ENCODE assay signal across 34 cellular contexts in the genomic region with DNA sequence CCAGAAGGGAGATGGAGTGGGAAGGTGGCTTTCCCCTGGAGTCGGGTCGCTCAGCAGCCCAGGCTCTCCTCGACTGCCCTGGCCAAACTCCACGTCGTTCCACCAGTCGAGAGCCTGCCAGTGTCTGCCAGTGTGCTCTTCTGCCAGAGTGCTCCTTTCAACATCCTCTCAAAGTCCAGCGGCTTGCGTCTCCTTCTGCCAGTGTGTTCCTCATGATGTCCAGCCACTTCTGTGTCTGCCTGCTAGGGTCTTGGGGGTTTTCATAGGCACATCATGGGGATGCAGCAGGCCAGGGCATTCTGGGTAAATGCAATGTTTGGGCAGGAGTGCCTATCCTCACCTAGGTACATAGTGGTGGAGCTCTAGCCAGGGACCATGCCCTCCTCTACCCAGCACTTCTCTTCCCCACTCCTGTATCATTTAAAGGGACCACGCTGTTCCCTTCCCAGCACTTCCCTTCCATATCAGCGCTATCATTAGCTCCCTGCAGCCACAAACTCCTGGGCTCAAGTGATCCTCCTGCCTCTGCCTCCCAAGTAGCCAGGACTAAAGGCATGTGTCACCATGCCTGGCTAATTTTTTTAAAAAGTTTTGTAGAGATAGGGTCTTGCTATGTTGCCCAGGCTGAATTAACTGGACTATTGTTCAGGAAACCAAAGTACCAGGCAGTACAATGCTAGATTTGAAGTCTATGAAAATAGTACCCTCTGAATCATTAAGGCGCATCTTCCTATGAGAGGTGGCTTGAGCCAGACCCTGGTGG.
"Had no signal": no experiment of that assay in that cellular context is flagged by ENCODE, and none has a peak within 500 bp of the region (broad histone marks: within the 10 kb centered on the region; RNA-seq: fewer than 3 reads in every experiment).

No MANE protein-coding gene starts in this region.

- H3K9me3 ChIP-seq: adrenal gland, Peyer's patch, SJSA1, SK-N-SH had no signal

- H3K27ac ChIP-seq: adrenal gland, KMS-11, Peyer's patch, SJSA1 had no signal

- H3K36me3 Mint-ChIP-seq: activated naive CD4-positive, alpha-beta T cell treated with anti-CD3 and anti-CD28 coated beads, Interleukin-2, amount 50 U/mL, for 72 hours; brain had no signal

- H3K4me1 ChIP-seq: adrenal gland, Peyer's patch, SJSA1 had no signal

- DNase-seq: activated CD4-positive, alpha-beta T cell treated with anti-CD3 and anti-CD28 coated beads, Interleukin-2, amount 10 ng/mL, durations not matched to agents 24 days and 14 days; activated CD4-positive, alpha-beta T cell treated with anti-CD3 and anti-CD28 coated beads, Interleukin-2, amount 50 U/mL, for 4 hours; activated CD8-positive, alpha-beta T cell treated with anti-CD3 and anti-CD28 coated beads for 36 hours; activated effector memory CD4-positive, alpha-beta T cell treated with anti-CD3 and anti-CD28 coated beads, Interleukin-2, amount 50 U/mL, for 16 hours; activated naive CD4-positive, alpha-beta T cell; activated T-cell treated with anti-CD3 and anti-CD28 coated beads, Interleukin-2, amount 50 U/mL, for 1 hour; activated T-cell treated with anti-CD3 and anti-CD28 coated beads, Interleukin-2, amount 50 U/mL, for 72 hours; adrenal gland; central memory CD4-positive, alpha-beta T cell; MM.1S; MV-4-11; NCI-H1092; NCI-H1436 treated with DMSO at 0.1 percent for 48 hours; NCI-H187; NCI-H2029 treated with DMSO at 0.1 percent for 48 hours; NCI-H2107; NCI-H2171 treated with DMSO at 0.1 percent for 48 hours; NCI-H2227 treated with DMSO at 0.1 percent for 48 hours; NCI-H446 treated with DMSO at 0.1 percent for 48 hours; NCI-H524; NK-92 treated with Interleukin-12 subunit alpha and Interleukin-12 subunit beta, amount 100 ng/mL, for 24 hours; PC-3; Peyer's patch; RPMI8226; SHP77 treated with DMSO at 0.1 percent for 48 hours; SK-N-SH had no signal

- H3K36me3 ChIP-seq: adrenal gland, Peyer's patch, SJSA1 had no signal

- H3K4me3 Mint-ChIP-seq: activated CD4-positive, alpha-beta T cell treated with anti-CD3 and anti-CD28 coated beads, Interleukin-2, amount 10 ng/mL, durations not matched to agents 24 days and 14 days; activated CD8-positive, alpha-beta T cell treated with anti-CD3 and anti-CD28 coated beads for 36 hours; activated T-cell treated with anti-CD3 and anti-CD28 coated beads, Interleukin-2, amount 50 U/mL, for 72 hours; activated T-helper 17 cell treated with anti-CD3 and anti-CD28 coated beads, Interleukin-2, amount 50 U/mL, for 72 hours; brain; T-helper 1 cell treated with Interleukin-12 subunit alpha and Interleukin-12 subunit beta and Interleukin-4 antibody, amounts not matched to agents 30 μg/mL and 1 μg/mL, for 36 hours; T-helper 2 cell treated with Interferon-gamma antibody and Interleukin-4, amounts not matched to agents 5 μg/mL and 100 μg/mL, for 36 hours had no signal

- H3K9ac ChIP-seq: KMS-11, SK-N-SH had no signal

- H3K4me1 Mint-ChIP-seq: activated T-helper 17 cell treated with anti-CD3 and anti-CD28 coated beads, Interleukin-2, amount 50 U/mL, for 72 hours had no signal

- H3K9me3 Mint-ChIP-seq: activated CD4-positive, alpha-beta T cell treated with anti-CD3 and anti-CD28 coated beads, Interleukin-2, amount 10 ng/mL, durations not matched to agents 24 days and 14 days; activated CD8-positive, alpha-beta T cell treated with anti-CD3 and anti-CD28 coated beads for 36 hours; activated naive CD4-positive, alpha-beta T cell treated with anti-CD3 and anti-CD28 coated beads, Interleukin-2, amount 50 U/mL, for 72 hours; activated T-cell treated with anti-CD3 and anti-CD28 coated beads, Interleukin-2, amount 50 U/mL, for 72 hours; activated T-helper 17 cell treated with anti-CD3 and anti-CD28 coated beads, Interleukin-2, amount 50 U/mL, for 72 hours; brain; T-helper 1 cell treated with Interleukin-12 subunit alpha and Interleukin-12 subunit beta and Interleukin-4 antibody, amounts not matched to agents 30 μg/mL and 1 μg/mL, for 36 hours; T-helper 2 cell treated with Interferon-gamma antibody and Interleukin-4, amounts not matched to agents 5 μg/mL and 100 μg/mL, for 36 hours had no signal

- H3K4me2 ChIP-seq: KMS-11, SK-N-SH had no signal

- H3K27me3 Mint-ChIP-seq: activated CD8-positive, alpha-beta T cell treated with anti-CD3 and anti-CD28 coated beads for 36 hours had no signal

- FAIRE-seq: TTC549 had no signal

- ATAC-seq: activated CD8-positive, alpha-beta T cell treated with anti-CD3 and anti-CD28 coated beads for 36 hours; activated naive CD4-positive, alpha-beta T cell treated with anti-CD3 and anti-CD28 coated beads, Interleukin-2, amount 50 U/mL, for 72 hours; activated T-cell treated with anti-CD3 and anti-CD28 coated beads, Interleukin-2, amount 50 U/mL, for 72 hours; activated T-helper 17 cell treated with anti-CD3 and anti-CD28 coated beads, Interleukin-2, amount 50 U/mL, for 72 hours; PC-3 had no signal

- H3K27ac Mint-ChIP-seq: activated CD4-positive, alpha-beta T cell treated with anti-CD3 and anti-CD28 coated beads, Interleukin-2, amount 10 ng/mL, durations not matched to agents 24 days and 14 days; activated CD8-positive, alpha-beta T cell treated with anti-CD3 and anti-CD28 coated beads for 36 hours; activated T-cell treated with anti-CD3 and anti-CD28 coated beads, Interleukin-2, amount 50 U/mL, for 72 hours; activated T-helper 17 cell treated with anti-CD3 and anti-CD28 coated beads, Interleukin-2, amount 50 U/mL, for 72 hours; T-helper 1 cell treated with Interleukin-12 subunit alpha and Interleukin-12 subunit beta and Interleukin-4 antibody, amounts not matched to agents 30 μg/mL and 1 μg/mL, for 36 hours; T-helper 2 cell treated with Interferon-gamma antibody and Interleukin-4, amounts not matched to agents 5 μg/mL and 100 μg/mL, for 36 hours had no signal

- H3K27me3 ChIP-seq: adrenal gland, Peyer's patch, SJSA1 had no signal

- H3K4me3 ChIP-seq: adrenal gland, Peyer's patch, SJSA1 had no signal
